Comparison of ENCODE assay signal across 8 cellular contexts in the genomic region with DNA sequence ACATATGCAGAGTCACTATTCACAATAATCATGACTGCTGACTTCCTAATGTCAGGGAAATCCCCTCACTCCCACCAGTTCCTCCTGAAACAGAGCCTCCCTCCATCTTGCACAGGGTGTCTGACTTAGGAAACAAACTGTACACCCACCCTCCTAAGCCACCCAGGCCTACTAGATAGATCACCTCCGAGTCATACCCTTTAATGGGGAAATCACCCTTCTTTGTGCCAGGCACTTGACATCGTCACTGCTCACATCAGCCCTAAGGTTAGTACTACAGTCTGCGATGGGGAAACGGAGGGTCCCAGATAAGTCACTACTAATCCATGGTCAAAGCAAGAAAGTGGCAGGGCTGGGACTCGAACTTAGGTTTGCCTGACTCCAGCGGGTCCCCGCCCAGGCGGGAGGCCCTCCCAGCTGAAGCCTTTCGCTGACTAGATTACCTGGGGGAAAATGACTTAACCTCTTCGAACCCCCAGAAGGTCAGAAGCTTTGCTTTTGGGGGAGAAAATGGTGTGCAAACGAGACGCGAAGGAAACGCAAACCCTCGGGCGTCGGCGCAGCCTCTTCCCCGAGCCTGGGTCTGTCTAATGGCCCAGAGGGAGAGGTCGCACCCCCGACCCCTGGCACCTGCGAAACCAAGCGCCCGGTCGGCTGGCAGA. TPM values are rescaled to one million over a fixed set of nuclear protein-coding genes. Genes with fewer than 3 reads are reported as not detected.
DNase-seq lines count a peak whose midpoint lies in the region; ATAC-seq and TF ChIP-seq lines count a peak whose summit lies in the region.

No MANE protein-coding gene starts in this region.

- H3K36me3 ChIP-seq in DND-41 (ENCODE audit: insufficient read depth, low read length), result peaks cover under 1% of the 10 kb centered on the region; the same call in 1 of the 2 replicates
- no peaks in the 10 kb centered on the region for H3K36me3 ChIP-seq in GM23248 (ENCODE audit: low read depth)
- no peaks in the 10 kb centered on the region for H3K36me3 ChIP-seq in transverse colon

- TF ChIP-seq CTCF in DND-41 (IDR thresholded peaks at IDR 0.05; ENCODE audit: borderline replicate concordance, extremely low read depth, low read length, poor library complexity, severe bottlenecking) (no peak), transverse colon (IDR thresholded peaks at IDR 0.05) (no peak)

- peak overlapping the region; percentile 75 for H2AFZ ChIP-seq in DND-41 (ENCODE audit: low read depth, low read length)
- peak overlapping the region; percentile 88 for H2AFZ ChIP-seq in GM23248

- peak overlapping the region; percentile 90 for H3K9ac ChIP-seq in DND-41 (ENCODE audit: low read depth, low read length)
- H3K9ac ChIP-seq in GM23248, result peak overlapping the region; percentile 87

- TF ChIP-seq POLR2A in transverse colon (IDR thresholded peaks at IDR 0.05), result no peak

- 2 to 3% methylated on average over 22 to 23 of the region's 25 CpGs for WGBS in GM23248 (ENCODE audit: low coverage in 1 of 2, low lambda C conversion rate in 2 of 2, missing lambda C conversion rate in 2 of 2), 2 experiments
- WGBS in transverse colon (ENCODE audit: low coverage in 1 of 2), 2 donors, result 7% methylated on average over 16 of the region's 25 CpGs; no CpG with 5 or more reads in 1 of the 2 donors

- no peaks in the 10 kb centered on the region for H3K9me2 ChIP-seq in GM23248 (ENCODE audit: insufficient read depth)

- intact Hi-C loops in transverse colon (cut with DNase I; ENCODE audit: low total_unique reads), result loop anchor here (2.0 kb wide), 1 partner anchor 29 kb away; a partner anchor contains a TSS

- H3F3A ChIP-seq in GM23248 (ENCODE audit: insufficient read depth), result peaks cover 8% of the 10 kb centered on the region; the same call in 1 of the 2 replicates

- in situ Hi-C loops in GM23248 (cut with MboI), result no loop called here
- in situ Hi-C loops in transverse colon (cut with MboI; ENCODE audit: low pct_ligation_motif_present in 1 of 4, low pct_unique_long_range_greater_than_20kb in 1 of 4, low sequenced_read_pairs in 3 of 4), result no loop called here

- H3K4me2 ChIP-seq in DND-41 (ENCODE audit: insufficient read depth, low read length) (peak overlapping the region; percentile 87), GM23248 (ENCODE audit: unreplicated experiment) (peak overlapping the region; percentile 78)

- H3K4me1 ChIP-seq in DND-41 (ENCODE audit: insufficient read depth, low read length), result peaks cover 39% of the 10 kb centered on the region
- H3K4me1 ChIP-seq in GM23248 (ENCODE audit: insufficient read depth), result peaks cover 15% of the 10 kb centered on the region; the same call in 1 of the 2 replicates
- H3K4me1 ChIP-seq in transverse colon, result peaks cover 9 to 32% (median 22%) of the 10 kb centered on the region in 4 donors

- ATAC-seq in DND-41 (ENCODE audit: insufficient read depth, low read depth) (peak; percentile 39), esophagus mucosa (peak; percentile 7), GM18870 (IDR thresholded peaks at IDR 0.05; ENCODE audit: unreplicated experiment) (no peak)

- H3K4me3 ChIP-seq in DND-41 (ENCODE audit: low read depth in 1 of 2, low read length in 2 of 2) (peak overlapping the region; percentile 6 to 94; a peak in 3 of 4 replicates), GM23248 (peak overlapping the region; percentile 90), transverse colon (peak overlapping the region; percentile 74 to 95 (median 92))

- H4K20me1 ChIP-seq in DND-41 (ENCODE audit: insufficient read depth, low read length), result peaks cover 4% of the 10 kb centered on the region
- no peaks in the 10 kb centered on the region for H4K20me1 ChIP-seq in GM23248 (ENCODE audit: insufficient read depth)

- TF ChIP-seq EP300 in transverse colon (IDR thresholded peaks at IDR 0.05; ENCODE audit: low read depth), result no peak

- peaks cover 33% of the 10 kb centered on the region for H3K79me2 ChIP-seq in DND-41 (ENCODE audit: insufficient read depth, low read length)
- peaks cover 8% of the 10 kb centered on the region; the same call in 1 of the 2 replicates for H3K79me2 ChIP-seq in GM23248 (ENCODE audit: insufficient read depth)

- H3K27me3 ChIP-seq in DND-41 (ENCODE audit: insufficient read depth, low read length, poor library complexity), result no peaks in the 10 kb centered on the region
- no peaks in the 10 kb centered on the region for H3K27me3 ChIP-seq in GM23248 (replicated peaks; ENCODE audit: insufficient read depth)
- H3K27me3 ChIP-seq in transverse colon, result no peaks in the 10 kb centered on the region

- H3K9me3 ChIP-seq in DND-41 (ENCODE audit: insufficient read depth, low read length, severe bottlenecking) (no peaks in the 10 kb centered on the region), GM23248 (ENCODE audit: low read depth) (no peaks in the 10 kb centered on the region), transverse colon (no peaks in the 10 kb centered on the region)

- H3K27ac ChIP-seq in DND-41 (ENCODE audit: low read length) (peak overlapping the region; percentile 81), GM23248 (peak overlapping the region; percentile 38), transverse colon (peak overlapping the region; percentile 99)

- DNase-seq in DND-41 (peak; percentile 35), GM23248 (peak; percentile 64), NCI-H345 treated with DMSO at 0.1 percent for 48 hours (lab: John Stamatoyannopoulos, UW; ENCODE audit: unreplicated experiment) (peak; percentile 18), non-pigmented ciliary epithelial cell (ENCODE audit: low read depth) (peak; percentile 10), transverse colon (peak; percentile 59)
- peak; percentile 91 for DNase-seq in activated CD8-positive, alpha-beta memory T cell treated with anti-CD3 and anti-CD28 coated beads, Interleukin-2, amount 50 U/mL, for 48 hours

RNA-seq across cellular contexts. Expression of a gene that starts 3.4 kb away (rescaled TPM):
- 13.5 and 18.9 TPM in 2 replicates for total RNA-seq in GM23248 (2014; rRNA removed; shearing (Covaris generic))
- polyA plus RNA-seq in GM23248 (2016; fragmentation: Nextera tagmentation; extraction: Ambion mirVana), result 2.4 and 3.1 TPM in 2 replicates
- total RNA-seq in esophagus mucosa, result 40.2 TPM
- total RNA-seq in transverse colon, result 100 to 1,000 TPM in 2 of 4 donors, 10 to 100 TPM in 2; 68.7 to 272 (median 100) TPM

RNA-seq across cellular contexts. Expression of a gene that starts 26.9 kb away (rescaled TPM):
- 2.9 and 4.3 TPM in 2 replicates for total RNA-seq in GM23248 (2014; rRNA removed; shearing (Covaris generic))
- polyA plus RNA-seq in GM23248 (2016; fragmentation: Nextera tagmentation; extraction: Ambion mirVana), result 1.0 and 1.2 TPM in 2 replicates
- total RNA-seq in esophagus mucosa (4.9 TPM), transverse colon (1 to 10 TPM in 1 of 4 donors, under 1 TPM in 3; 0.14 to 3.8 (median 0.61) TPM)

RNA-seq across cellular contexts. Expression of a gene that starts 28.5 kb away (rescaled TPM):
- total RNA-seq in GM23248 (2014; rRNA removed; shearing (Covaris generic)), result 6.1 and 7.2 TPM in 2 replicates
- polyA plus RNA-seq in GM23248 (2016; fragmentation: Nextera tagmentation; extraction: Ambion mirVana), result 44.6 and 49.9 TPM in 2 replicates
- 28.6 TPM for total RNA-seq in esophagus mucosa
- total RNA-seq in transverse colon, result 10 to 100 TPM; 11.2 to 35.0 (median 20.5) TPM

RNA-seq across cellular contexts. Expression of a gene that starts 46.5 kb away (rescaled TPM):
- 3.5 and 3.8 TPM in 2 replicates for total RNA-seq in GM23248 (2014; rRNA removed; shearing (Covaris generic))
- polyA plus RNA-seq in GM23248 (2016; fragmentation: Nextera tagmentation; extraction: Ambion mirVana), result 4.6 and 5.5 TPM in 2 replicates
- total RNA-seq in esophagus mucosa, result 18.0 TPM
- total RNA-seq in transverse colon, result 10 to 100 TPM in 3 of 4 donors, 1 to 10 TPM in 1; 9.1 to 41.9 (median 12.2) TPM

RNA-seq across cellular contexts. Expression of a gene that starts 50.9 kb away (rescaled TPM):
- total RNA-seq in GM23248 (2014; rRNA removed; shearing (Covaris generic)), result 149 and 227 TPM in 2 replicates
- polyA plus RNA-seq in GM23248 (2016; fragmentation: Nextera tagmentation; extraction: Ambion mirVana), result 308 and 310 TPM in 2 replicates
- 179 TPM for total RNA-seq in esophagus mucosa
- total RNA-seq in transverse colon, result 100 to 1,000 TPM; 137 to 169 (median 159) TPM

Comparison
In these comparisons a context has a peak if more than half of its experiments do, and no peak if none do; other contexts are left out.
1. DNase-seq: peak in every context shown above with its lines; median percentile 91 in activated CD8-positive, alpha-beta memory T cell treated with anti-CD3 and anti-CD28 coated beads, Interleukin-2, amount 50 U/mL, for 48 hours; 64 in GM23248; 59 in transverse colon; 35 in DND-41; 18 in NCI-H345 treated with DMSO at 0.1 percent for 48 hours; 10 in non-pigmented ciliary epithelial cell.
2. H3K27ac ChIP-seq: peak in every context shown above with its lines; median percentile 99 in transverse colon; 81 in DND-41; 38 in GM23248.